ENCODE assay signal across 1 cellular context in the genomic region with DNA sequence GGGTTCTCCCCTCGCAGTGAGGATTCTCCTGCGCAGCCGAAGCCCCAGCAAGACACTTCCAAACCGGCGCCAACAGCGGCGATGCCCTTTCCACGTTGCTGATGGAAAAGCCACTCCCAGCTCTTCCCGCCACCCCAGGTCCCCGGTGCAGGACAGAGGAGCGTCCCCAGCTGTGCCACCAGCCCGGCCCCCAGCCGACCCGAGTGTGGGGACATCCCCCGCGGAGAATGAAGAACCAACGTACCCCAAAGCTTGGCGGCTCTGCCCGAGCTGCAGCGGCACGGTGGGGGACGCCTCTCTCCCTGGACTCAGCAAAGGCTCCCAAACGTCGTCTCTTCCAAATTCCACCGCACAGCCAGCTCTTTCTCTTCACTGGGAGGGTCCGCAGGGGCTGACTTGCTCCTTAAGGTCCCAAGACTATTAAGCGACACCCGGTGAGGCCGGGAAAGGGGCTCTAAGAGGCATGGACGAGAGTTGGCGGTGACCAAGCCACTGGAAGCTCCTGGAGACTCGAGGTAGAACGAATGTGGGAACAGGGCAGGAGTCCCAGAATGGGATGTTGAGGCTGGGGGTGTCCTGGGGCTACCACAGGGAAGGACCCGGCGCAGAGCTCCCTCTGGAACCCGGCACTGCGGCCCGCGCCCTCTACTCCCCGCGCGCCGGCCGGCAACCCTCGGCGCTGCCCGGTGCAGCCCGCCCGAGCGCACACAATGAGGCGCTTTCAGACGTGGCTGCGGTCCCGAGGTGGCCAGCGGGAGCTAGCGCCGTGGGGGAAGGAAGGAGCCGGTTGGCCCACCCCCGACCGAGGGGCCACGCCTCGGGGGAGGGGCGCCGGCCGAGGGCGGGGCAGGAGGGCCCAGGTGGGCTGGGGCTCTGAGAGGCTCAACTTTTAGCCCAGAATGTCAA.
TF ChIP-seq lines count a peak whose summit lies in the region.

A gene (minus strand): TSS at position 746 of the 906 bp plus-strand sequence. CDS start 15,613 bp downstream, outside the sequence.

TF ChIP-seq in HepG2, 621 proteins besides CTCF, POLR2A, EP300 and RAD21 (continued from another document):
- TF ChIP-seq, protein P1, sequence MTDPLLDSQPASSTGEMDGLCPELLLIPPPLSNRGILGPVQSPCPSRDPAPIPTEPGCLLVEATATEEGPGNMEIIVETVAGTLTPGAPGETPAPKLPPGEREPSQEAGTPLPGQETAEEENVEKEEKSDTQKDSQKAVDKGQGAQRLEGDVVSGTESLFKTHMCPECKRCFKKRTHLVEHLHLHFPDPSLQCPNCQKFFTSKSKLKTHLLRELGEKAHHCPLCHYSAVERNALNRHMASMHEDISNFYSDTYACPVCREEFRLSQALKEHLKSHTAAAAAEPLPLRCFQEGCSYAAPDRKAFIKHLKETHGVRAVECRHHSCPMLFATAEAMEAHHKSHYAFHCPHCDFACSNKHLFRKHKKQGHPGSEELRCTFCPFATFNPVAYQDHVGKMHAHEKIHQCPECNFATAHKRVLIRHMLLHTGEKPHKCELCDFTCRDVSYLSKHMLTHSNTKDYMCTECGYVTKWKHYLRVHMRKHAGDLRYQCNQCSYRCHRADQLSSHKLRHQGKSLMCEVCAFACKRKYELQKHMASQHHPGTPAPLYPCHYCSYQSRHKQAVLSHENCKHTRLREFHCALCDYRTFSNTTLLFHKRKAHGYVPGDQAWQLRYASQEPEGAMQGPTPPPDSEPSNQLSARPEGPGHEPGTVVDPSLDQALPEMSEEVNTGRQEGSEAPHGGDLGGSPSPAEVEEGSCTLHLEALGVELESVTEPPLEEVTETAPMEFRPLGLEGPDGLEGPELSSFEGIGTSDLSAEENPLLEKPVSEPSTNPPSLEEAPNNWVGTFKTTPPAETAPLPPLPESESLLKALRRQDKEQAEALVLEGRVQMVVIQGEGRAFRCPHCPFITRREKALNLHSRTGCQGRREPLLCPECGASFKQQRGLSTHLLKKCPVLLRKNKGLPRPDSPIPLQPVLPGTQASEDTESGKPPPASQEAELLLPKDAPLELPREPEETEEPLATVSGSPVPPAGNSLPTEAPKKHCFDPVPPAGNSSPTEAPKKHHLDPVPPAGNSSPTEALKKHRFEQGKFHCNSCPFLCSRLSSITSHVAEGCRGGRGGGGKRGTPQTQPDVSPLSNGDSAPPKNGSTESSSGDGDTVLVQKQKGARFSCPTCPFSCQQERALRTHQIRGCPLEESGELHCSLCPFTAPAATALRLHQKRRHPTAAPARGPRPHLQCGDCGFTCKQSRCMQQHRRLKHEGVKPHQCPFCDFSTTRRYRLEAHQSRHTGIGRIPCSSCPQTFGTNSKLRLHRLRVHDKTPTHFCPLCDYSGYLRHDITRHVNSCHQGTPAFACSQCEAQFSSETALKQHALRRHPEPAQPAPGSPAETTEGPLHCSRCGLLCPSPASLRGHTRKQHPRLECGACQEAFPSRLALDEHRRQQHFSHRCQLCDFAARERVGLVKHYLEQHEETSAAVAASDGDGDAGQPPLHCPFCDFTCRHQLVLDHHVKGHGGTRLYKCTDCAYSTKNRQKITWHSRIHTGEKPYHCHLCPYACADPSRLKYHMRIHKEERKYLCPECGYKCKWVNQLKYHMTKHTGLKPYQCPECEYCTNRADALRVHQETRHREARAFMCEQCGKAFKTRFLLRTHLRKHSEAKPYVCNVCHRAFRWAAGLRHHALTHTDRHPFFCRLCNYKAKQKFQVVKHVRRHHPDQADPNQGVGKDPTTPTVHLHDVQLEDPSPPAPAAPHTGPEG (CRISPR knock-in tag; IDR thresholded peaks at IDR 0.05), result peak; percentile 91
- TF ChIP-seq, protein P2, sequence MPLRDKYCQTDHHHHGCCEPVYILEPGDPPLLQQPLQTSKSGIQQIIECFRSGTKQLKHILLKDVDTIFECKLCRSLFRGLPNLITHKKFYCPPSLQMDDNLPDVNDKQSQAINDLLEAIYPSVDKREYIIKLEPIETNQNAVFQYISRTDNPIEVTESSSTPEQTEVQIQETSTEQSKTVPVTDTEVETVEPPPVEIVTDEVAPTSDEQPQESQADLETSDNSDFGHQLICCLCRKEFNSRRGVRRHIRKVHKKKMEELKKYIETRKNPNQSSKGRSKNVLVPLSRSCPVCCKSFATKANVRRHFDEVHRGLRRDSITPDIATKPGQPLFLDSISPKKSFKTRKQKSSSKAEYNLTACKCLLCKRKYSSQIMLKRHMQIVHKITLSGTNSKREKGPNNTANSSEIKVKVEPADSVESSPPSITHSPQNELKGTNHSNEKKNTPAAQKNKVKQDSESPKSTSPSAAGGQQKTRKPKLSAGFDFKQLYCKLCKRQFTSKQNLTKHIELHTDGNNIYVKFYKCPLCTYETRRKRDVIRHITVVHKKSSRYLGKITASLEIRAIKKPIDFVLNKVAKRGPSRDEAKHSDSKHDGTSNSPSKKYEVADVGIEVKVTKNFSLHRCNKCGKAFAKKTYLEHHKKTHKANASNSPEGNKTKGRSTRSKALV (CRISPR knock-in tag; IDR thresholded peaks at IDR 0.05), result peak; percentile 99
- TF ChIP-seq EEA1 (CRISPR knock-in tag; IDR thresholded peaks at IDR 0.05; ENCODE audit: borderline replicate concordance) (no peak), TAF1 (CRISPR knock-in tag; IDR thresholded peaks at IDR 0.05) (0 out of 2 replicates have a peak, but pooled peaks have one; percentile 7), NAIF1 (CRISPR knock-in tag; IDR thresholded peaks at IDR 0.05; ENCODE audit: borderline replicate concordance) (no peak), RBM22 (optimal IDR thresholded peaks at IDR 0.05; ENCODE audit: low read length) (no peak), ZNF777 (CRISPR knock-in tag; IDR thresholded peaks at IDR 0.05) (peak; percentile 83; the same call in 1 of the 2 replicates), HDAC1 (CRISPR knock-in tag; IDR thresholded peaks at IDR 0.05) (0 out of 2 replicates have a peak, but pooled peaks have one; percentile 35), ZNF891 (CRISPR knock-in tag; IDR thresholded peaks at IDR 0.05) (no peak), GTF3A (CRISPR knock-in tag; conservative IDR thresholded peaks at IDR 0.05) (no peak), ZNF430 (CRISPR knock-in tag; IDR thresholded peaks at IDR 0.05) (peak; percentile 44; the same call in 1 of the 2 replicates)
- TF ChIP-seq, protein P3, sequence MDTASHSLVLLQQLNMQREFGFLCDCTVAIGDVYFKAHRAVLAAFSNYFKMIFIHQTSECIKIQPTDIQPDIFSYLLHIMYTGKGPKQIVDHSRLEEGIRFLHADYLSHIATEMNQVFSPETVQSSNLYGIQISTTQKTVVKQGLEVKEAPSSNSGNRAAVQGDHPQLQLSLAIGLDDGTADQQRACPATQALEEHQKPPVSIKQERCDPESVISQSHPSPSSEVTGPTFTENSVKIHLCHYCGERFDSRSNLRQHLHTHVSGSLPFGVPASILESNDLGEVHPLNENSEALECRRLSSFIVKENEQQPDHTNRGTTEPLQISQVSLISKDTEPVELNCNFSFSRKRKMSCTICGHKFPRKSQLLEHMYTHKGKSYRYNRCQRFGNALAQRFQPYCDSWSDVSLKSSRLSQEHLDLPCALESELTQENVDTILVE (CRISPR knock-in tag; IDR thresholded peaks at IDR 0.05), result no peak
- TF ChIP-seq, protein P4, sequence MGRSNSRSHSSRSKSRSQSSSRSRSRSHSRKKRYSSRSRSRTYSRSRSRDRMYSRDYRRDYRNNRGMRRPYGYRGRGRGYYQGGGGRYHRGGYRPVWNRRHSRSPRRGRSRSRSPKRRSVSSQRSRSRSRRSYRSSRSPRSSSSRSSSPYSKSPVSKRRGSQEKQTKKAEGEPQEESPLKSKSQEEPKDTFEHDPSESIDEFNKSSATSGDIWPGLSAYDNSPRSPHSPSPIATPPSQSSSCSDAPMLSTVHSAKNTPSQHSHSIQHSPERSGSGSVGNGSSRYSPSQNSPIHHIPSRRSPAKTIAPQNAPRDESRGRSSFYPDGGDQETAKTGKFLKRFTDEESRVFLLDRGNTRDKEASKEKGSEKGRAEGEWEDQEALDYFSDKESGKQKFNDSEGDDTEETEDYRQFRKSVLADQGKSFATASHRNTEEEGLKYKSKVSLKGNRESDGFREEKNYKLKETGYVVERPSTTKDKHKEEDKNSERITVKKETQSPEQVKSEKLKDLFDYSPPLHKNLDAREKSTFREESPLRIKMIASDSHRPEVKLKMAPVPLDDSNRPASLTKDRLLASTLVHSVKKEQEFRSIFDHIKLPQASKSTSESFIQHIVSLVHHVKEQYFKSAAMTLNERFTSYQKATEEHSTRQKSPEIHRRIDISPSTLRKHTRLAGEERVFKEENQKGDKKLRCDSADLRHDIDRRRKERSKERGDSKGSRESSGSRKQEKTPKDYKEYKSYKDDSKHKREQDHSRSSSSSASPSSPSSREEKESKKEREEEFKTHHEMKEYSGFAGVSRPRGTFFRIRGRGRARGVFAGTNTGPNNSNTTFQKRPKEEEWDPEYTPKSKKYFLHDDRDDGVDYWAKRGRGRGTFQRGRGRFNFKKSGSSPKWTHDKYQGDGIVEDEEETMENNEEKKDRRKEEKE (IDR thresholded peaks at IDR 0.05), result no peak
- TF ChIP-seq, protein P5, sequence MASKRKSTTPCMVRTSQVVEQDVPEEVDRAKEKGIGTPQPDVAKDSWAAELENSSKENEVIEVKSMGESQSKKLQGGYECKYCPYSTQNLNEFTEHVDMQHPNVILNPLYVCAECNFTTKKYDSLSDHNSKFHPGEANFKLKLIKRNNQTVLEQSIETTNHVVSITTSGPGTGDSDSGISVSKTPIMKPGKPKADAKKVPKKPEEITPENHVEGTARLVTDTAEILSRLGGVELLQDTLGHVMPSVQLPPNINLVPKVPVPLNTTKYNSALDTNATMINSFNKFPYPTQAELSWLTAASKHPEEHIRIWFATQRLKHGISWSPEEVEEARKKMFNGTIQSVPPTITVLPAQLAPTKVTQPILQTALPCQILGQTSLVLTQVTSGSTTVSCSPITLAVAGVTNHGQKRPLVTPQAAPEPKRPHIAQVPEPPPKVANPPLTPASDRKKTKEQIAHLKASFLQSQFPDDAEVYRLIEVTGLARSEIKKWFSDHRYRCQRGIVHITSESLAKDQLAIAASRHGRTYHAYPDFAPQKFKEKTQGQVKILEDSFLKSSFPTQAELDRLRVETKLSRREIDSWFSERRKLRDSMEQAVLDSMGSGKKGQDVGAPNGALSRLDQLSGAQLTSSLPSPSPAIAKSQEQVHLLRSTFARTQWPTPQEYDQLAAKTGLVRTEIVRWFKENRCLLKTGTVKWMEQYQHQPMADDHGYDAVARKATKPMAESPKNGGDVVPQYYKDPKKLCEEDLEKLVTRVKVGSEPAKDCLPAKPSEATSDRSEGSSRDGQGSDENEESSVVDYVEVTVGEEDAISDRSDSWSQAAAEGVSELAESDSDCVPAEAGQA (IDR thresholded peaks at IDR 0.05; ENCODE audit: low read depth), result no peak
- TF ChIP-seq, protein P5 (CRISPR knock-in tag; IDR thresholded peaks at IDR 0.05; ENCODE audit: borderline replicate concordance), result no peak
- TF ChIP-seq, protein P6, sequence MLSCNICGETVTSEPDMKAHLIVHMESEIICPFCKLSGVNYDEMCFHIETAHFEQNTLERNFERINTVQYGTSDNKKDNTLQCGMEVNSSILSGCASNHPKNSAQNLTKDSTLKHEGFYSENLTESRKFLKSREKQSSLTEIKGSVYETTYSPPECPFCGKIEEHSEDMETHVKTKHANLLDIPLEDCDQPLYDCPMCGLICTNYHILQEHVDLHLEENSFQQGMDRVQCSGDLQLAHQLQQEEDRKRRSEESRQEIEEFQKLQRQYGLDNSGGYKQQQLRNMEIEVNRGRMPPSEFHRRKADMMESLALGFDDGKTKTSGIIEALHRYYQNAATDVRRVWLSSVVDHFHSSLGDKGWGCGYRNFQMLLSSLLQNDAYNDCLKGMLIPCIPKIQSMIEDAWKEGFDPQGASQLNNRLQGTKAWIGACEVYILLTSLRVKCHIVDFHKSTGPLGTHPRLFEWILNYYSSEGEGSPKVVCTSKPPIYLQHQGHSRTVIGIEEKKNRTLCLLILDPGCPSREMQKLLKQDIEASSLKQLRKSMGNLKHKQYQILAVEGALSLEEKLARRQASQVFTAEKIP (CRISPR knock-in tag; IDR thresholded peaks at IDR 0.05; ENCODE audit: borderline replicate concordance), result 0 out of 2 replicates have a peak, but pooled peaks have one; percentile 21
- TF ChIP-seq, protein P7, sequence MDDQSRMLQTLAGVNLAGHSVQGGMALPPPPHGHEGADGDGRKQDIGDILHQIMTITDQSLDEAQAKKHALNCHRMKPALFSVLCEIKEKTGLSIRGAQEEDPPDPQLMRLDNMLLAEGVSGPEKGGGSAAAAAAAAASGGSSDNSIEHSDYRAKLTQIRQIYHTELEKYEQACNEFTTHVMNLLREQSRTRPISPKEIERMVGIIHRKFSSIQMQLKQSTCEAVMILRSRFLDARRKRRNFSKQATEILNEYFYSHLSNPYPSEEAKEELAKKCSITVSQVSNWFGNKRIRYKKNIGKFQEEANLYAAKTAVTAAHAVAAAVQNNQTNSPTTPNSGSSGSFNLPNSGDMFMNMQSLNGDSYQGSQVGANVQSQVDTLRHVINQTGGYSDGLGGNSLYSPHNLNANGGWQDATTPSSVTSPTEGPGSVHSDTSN (CRISPR knock-in tag; IDR thresholded peaks at IDR 0.05; ENCODE audit: borderline replicate concordance), result no peak
- TF ChIP-seq, protein P8, sequence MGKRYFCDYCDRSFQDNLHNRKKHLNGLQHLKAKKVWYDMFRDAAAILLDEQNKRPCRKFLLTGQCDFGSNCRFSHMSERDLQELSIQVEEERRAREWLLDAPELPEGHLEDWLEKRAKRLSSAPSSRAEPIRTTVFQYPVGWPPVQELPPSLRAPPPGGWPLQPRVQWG (CRISPR knock-in tag; IDR thresholded peaks at IDR 0.05; ENCODE audit: borderline replicate concordance, low read depth), result no peak
